In the genomic region with DNA sequence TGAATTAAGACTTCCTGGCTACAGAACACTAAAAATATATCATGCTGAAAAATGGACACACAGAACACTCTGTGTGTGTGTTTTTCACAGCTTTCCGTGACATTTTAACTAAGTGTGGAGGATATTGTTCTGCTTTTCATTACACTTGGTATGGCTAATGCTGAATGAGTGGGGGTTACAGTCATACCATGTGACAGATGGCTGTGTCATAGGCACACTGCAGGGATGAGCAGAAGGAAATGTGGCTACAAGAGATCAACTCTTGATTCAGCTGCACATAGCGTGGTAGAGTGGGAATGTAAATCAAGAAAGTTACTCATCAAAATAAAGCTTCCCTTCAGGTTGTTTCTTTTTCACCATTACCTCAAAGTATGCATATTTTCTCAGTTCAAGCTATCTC, we compare ENCODE assay signal across 2 cellular contexts.
A peak's percentile ranks its signal among the peaks of the same experiment; 100 is the strongest.
TF ChIP-seq lines count a peak whose summit lies in the region.

No MANE protein-coding gene starts in this region.

TF ChIP-seq in IMR-90, 13 proteins besides CTCF, POLR2A, EP300 and RAD21:
- TF ChIP-seq MAZ (IDR thresholded peaks at IDR 0.05; ENCODE audit: borderline replicate concordance, low read depth, low read length) (no peak), MAFK (IDR thresholded peaks at IDR 0.05; ENCODE audit: low read depth, low read length) (0 out of 2 replicates have a peak, but pooled peaks have one; percentile 3), BHLHE40 (IDR thresholded peaks at IDR 0.05; ENCODE audit: low read depth, low read length) (peak; percentile 84), FOS (IDR thresholded peaks at IDR 0.05; ENCODE audit: low read depth, low read length) (peak; percentile 57; the same call in 1 of the 2 replicates)
- TF ChIP-seq, protein P1, sequence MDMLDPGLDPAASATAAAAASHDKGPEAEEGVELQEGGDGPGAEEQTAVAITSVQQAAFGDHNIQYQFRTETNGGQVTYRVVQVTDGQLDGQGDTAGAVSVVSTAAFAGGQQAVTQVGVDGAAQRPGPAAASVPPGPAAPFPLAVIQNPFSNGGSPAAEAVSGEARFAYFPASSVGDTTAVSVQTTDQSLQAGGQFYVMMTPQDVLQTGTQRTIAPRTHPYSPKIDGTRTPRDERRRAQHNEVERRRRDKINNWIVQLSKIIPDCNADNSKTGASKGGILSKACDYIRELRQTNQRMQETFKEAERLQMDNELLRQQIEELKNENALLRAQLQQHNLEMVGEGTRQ (IDR thresholded peaks at IDR 0.05; ENCODE audit: low read depth, low read length) = peak; percentile 79

TF ChIP-seq in GM23338, 12 proteins besides CTCF, POLR2A, EP300 and RAD21 (continued from another document):
- TF ChIP-seq, protein P2, sequence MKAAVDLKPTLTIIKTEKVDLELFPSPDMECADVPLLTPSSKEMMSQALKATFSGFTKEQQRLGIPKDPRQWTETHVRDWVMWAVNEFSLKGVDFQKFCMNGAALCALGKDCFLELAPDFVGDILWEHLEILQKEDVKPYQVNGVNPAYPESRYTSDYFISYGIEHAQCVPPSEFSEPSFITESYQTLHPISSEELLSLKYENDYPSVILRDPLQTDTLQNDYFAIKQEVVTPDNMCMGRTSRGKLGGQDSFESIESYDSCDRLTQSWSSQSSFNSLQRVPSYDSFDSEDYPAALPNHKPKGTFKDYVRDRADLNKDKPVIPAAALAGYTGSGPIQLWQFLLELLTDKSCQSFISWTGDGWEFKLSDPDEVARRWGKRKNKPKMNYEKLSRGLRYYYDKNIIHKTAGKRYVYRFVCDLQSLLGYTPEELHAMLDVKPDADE (IDR thresholded peaks at IDR 0.05) = no peak
- TF ChIP-seq, protein P3, sequence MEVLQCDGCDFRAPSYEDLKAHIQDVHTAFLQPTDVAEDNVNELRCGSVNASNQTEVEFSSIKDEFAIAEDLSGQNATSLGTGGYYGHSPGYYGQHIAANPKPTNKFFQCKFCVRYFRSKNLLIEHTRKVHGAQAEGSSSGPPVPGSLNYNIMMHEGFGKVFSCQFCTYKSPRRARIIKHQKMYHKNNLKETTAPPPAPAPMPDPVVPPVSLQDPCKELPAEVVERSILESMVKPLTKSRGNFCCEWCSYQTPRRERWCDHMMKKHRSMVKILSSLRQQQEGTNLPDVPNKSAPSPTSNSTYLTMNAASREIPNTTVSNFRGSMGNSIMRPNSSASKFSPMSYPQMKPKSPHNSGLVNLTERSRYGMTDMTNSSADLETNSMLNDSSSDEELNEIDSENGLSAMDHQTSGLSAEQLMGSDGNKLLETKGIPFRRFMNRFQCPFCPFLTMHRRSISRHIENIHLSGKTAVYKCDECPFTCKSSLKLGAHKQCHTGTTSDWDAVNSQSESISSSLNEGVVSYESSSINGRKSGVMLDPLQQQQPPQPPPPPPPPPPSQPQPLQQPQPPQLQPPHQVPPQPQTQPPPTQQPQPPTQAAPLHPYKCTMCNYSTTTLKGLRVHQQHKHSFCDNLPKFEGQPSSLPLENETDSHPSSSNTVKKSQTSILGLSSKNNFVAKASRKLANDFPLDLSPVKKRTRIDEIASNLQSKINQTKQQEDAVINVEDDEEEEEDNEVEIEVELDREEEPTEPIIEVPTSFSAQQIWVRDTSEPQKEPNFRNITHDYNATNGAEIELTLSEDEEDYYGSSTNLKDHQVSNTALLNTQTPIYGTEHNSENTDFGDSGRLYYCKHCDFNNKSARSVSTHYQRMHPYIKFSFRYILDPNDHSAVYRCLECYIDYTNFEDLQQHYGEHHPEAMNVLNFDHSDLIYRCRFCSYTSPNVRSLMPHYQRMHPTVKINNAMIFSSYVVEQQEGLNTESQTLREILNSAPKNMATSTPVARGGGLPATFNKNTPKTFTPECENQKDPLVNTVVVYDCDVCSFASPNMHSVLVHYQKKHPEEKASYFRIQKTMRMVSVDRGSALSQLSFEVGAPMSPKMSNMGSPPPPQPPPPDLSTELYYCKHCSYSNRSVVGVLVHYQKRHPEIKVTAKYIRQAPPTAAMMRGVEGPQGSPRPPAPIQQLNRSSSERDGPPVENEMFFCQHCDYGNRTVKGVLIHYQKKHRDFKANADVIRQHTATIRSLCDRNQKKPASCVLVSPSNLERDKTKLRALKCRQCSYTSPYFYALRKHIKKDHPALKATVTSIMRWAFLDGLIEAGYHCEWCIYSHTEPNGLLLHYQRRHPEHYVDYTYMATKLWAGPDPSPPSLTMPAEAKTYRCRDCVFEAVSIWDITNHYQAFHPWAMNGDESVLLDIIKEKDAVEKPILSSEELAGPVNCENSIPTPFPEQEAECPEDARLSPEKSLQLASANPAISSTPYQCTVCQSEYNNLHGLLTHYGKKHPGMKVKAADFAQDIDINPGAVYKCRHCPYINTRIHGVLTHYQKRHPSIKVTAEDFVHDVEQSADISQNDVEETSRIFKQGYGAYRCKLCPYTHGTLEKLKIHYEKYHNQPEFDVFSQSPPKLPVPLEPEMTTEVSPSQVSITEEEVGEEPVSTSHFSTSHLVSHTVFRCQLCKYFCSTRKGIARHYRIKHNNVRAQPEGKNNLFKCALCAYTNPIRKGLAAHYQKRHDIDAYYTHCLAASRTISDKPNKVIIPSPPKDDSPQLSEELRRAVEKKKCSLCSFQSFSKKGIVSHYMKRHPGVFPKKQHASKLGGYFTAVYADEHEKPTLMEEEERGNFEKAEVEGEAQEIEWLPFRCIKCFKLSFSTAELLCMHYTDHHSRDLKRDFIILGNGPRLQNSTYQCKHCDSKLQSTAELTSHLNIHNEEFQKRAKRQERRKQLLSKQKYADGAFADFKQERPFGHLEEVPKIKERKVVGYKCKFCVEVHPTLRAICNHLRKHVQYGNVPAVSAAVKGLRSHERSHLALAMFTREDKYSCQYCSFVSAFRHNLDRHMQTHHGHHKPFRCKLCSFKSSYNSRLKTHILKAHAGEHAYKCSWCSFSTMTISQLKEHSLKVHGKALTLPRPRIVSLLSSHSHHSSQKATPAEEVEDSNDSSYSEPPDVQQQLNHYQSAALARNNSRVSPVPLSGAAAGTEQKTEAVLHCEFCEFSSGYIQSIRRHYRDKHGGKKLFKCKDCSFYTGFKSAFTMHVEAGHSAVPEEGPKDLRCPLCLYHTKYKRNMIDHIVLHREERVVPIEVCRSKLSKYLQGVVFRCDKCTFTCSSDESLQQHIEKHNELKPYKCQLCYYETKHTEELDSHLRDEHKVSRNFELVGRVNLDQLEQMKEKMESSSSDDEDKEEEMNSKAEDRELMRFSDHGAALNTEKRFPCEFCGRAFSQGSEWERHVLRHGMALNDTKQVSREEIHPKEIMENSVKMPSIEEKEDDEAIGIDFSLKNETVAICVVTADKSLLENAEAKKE (CRISPR knock-in tag; IDR thresholded peaks at IDR 0.05) = no peak
- TF ChIP-seq, protein P4, sequence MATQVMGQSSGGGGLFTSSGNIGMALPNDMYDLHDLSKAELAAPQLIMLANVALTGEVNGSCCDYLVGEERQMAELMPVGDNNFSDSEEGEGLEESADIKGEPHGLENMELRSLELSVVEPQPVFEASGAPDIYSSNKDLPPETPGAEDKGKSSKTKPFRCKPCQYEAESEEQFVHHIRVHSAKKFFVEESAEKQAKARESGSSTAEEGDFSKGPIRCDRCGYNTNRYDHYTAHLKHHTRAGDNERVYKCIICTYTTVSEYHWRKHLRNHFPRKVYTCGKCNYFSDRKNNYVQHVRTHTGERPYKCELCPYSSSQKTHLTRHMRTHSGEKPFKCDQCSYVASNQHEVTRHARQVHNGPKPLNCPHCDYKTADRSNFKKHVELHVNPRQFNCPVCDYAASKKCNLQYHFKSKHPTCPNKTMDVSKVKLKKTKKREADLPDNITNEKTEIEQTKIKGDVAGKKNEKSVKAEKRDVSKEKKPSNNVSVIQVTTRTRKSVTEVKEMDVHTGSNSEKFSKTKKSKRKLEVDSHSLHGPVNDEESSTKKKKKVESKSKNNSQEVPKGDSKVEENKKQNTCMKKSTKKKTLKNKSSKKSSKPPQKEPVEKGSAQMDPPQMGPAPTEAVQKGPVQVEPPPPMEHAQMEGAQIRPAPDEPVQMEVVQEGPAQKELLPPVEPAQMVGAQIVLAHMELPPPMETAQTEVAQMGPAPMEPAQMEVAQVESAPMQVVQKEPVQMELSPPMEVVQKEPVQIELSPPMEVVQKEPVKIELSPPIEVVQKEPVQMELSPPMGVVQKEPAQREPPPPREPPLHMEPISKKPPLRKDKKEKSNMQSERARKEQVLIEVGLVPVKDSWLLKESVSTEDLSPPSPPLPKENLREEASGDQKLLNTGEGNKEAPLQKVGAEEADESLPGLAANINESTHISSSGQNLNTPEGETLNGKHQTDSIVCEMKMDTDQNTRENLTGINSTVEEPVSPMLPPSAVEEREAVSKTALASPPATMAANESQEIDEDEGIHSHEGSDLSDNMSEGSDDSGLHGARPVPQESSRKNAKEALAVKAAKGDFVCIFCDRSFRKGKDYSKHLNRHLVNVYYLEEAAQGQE (IDR thresholded peaks at IDR 0.05; ENCODE audit: unreplicated experiment) = no peak
- no peak for TF ChIP-seq EZH2 (IDR thresholded peaks at IDR 0.05; ENCODE audit: low read depth, unreplicated experiment)
- TF ChIP-seq NANOG (IDR thresholded peaks at IDR 0.05; ENCODE audit: borderline replicate concordance) = no peak
- no peak for TF ChIP-seq POLR2AphosphoS5 (IDR thresholded peaks at IDR 0.05; ENCODE audit: low read depth)
- no peak for TF ChIP-seq JUNB (IDR thresholded peaks at IDR 0.05; ENCODE audit: unreplicated experiment)
- TF ChIP-seq EZH2phosphoT487 (IDR thresholded peaks at IDR 0.05; ENCODE audit: unreplicated experiment) = no peak
- no peak for TF ChIP-seq ZNF114 (CRISPR knock-in tag; IDR thresholded peaks at IDR 0.05)
- no peak for TF ChIP-seq CREB1 (CRISPR knock-in tag; IDR thresholded peaks at IDR 0.05; ENCODE audit: low read depth)
- TF ChIP-seq ZNF331 (CRISPR knock-in tag; IDR thresholded peaks at IDR 0.05; ENCODE audit: low read depth) = no peak
